In genomic region chr14:96243785-96244184, GRCh38 we compare ENCODE assay signal across 19 cellular contexts. TPM values are rescaled to one million over a fixed set of nuclear protein-coding genes. Genes with fewer than 3 reads are reported as not detected.
A peak's percentile ranks its signal among the peaks of the same experiment; 100 is the strongest.
DNase-seq lines count a peak whose midpoint lies in the region; ATAC-seq and TF ChIP-seq lines count a peak whose summit lies in the region.
"Had no signal": no experiment of that assay in that cellular context is flagged by ENCODE, and none has a peak within 500 bp of the region (broad histone marks: within the 10 kb centered on the region; RNA-seq: fewer than 3 reads in every experiment).

No MANE protein-coding gene starts in this region.

- no peak overlapping the region for H3K4me3 ChIP-seq in GM12865 (ENCODE audit: low read depth, low read length)
- H3K4me3 ChIP-seq in body of pancreas, result no peak overlapping the region
- H3K4me3 ChIP-seq: GM23338, MG63 had no signal

- intact Hi-C loops in body of pancreas (cut with DNase I) (no loop called here), Right ventricle myocardium inferior (cut with DNase I) (no loop called here)

- ATAC-seq in body of pancreas (no peak), Right ventricle myocardium inferior (no peak)
- ATAC-seq: GM23338, PC-3 had no signal

- DNase-seq in GM12865 (ENCODE audit: low read depth) (peak; percentile 9), NCI-H2171 treated with DMSO at 0.1 percent for 48 hours (lab: John Stamatoyannopoulos, UW) (peak; percentile 70), inferior parietal cortex (ENCODE audit: extremely low spot score) (peak; percentile 42), superior temporal gyrus (ENCODE audit: extremely low spot score) (peak; percentile 78), body of pancreas (no peak), Right ventricle myocardium inferior (ENCODE audit: missing footprints) (no peak)
- DNase-seq in activated CD4-positive, alpha-beta T cell treated with anti-CD3 and anti-CD28 coated beads, Interleukin-2, amount 50 U/mL, for 1 hour, result no peak
- DNase-seq: AML-193; Caco-2; CD4-positive, CD25-positive, alpha-beta regulatory T cell; DMS153; MG63; NCI-H1092 treated with DMSO at 0.1 percent for 48 hours; NCI-H187; NCI-H446; NCI-H69; PC-3 had no signal

- WGBS in body of pancreas, 2 donors, result 58 to 68% methylated on average over 5 of the region's 5 CpGs

- no peaks in the 10 kb centered on the region for H3K4me1 ChIP-seq in body of pancreas

- no peaks in the 10 kb centered on the region for H3K9me3 ChIP-seq in body of pancreas
- H3K9me3 ChIP-seq: MG63 had no signal

- H3K27ac ChIP-seq in body of pancreas, result no peak overlapping the region

- no peak for TF ChIP-seq POLR2A in body of pancreas (IDR thresholded peaks at IDR 0.05)

- H3K36me3 ChIP-seq in body of pancreas (replicated peaks in 1 of 2; ENCODE audit: insufficient read depth in 1 of 2, low read depth in 2 of 2), result no peaks in the 10 kb centered on the region

- TF ChIP-seq CTCF in GM12865 (IDR thresholded peaks at IDR 0.05; ENCODE audit: insufficient read depth, low read depth, low read length, missing control alignments) (no peak), body of pancreas (IDR thresholded peaks at IDR 0.05) (no peak)

- no peaks in the 10 kb centered on the region for H3K27me3 ChIP-seq in body of pancreas
- H3K27me3 ChIP-seq: MG63 had no signal

RNA-seq across cellular contexts. Expression of gene BDKRB1, which starts 12.2 kb away (rescaled TPM):
- total RNA-seq in body of pancreas (not detected), Right ventricle myocardium inferior (not detected)
- total RNA-seq: A673; CD4-positive, CD25-positive, alpha-beta regulatory T cell; GM23338 had no signal

RNA-seq across cellular contexts. Expression of gene BDKRB2, which starts 39.1 kb away (rescaled TPM):
- total RNA-seq in body of pancreas (10 to 100 TPM in 1 of 2 donors, 1 to 10 TPM in 1; 9.6 to 11.4 TPM), Right ventricle myocardium inferior (0.76 TPM)
- total RNA-seq: CD4-positive, CD25-positive, alpha-beta regulatory T cell had no signal

Comparison
In these comparisons a context has a peak if more than half of its experiments do, and no peak if none do; other contexts are left out.
1. DNase-seq: peak in GM12865 (single experiment), NCI-H2171 treated with DMSO at 0.1 percent for 48 hours (single experiment), inferior parietal cortex (single experiment) and superior temporal gyrus (single experiment); none in body of pancreas (0 of 4), activated CD4-positive, alpha-beta T cell treated with anti-CD3 and anti-CD28 coated beads, Interleukin-2, amount 50 U/mL, for 1 hour (single experiment) and Right ventricle myocardium inferior (single experiment).